ENCODE assay signal across 18 cellular contexts in the genomic region with DNA sequence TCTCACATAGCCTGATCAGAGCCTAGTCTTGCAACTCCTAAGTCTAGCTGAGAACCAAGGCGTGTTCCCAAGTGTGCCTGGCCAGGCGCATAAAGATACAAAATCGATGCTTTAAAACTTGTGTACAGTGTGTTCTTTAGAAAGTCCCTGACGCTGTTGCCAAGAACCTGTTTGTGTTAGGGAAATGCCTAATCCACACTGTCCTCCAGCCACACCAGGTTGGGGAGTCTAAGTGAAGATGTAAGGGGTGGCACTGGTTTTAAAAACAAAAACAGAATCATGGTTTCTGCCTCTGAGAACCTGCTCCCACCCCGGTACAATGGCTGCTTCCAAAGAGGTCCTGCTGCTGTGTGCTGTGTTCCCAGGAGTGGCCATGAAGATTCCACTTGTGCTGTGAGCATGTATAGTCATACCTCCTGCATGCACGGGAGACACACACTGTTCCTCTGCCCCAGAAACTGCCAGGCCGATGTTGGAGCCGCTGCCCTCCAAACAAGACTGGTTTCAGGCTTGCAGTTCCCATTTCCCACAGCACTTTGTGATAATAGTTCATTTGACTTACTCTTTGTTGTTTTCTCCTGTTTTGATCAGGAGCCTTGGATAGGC.
DNase-seq lines count a peak whose midpoint lies in the region; ATAC-seq and TF ChIP-seq lines count a peak whose summit lies in the region.
"Had no signal": no experiment of that assay in that cellular context is flagged by ENCODE, and none has a peak within 500 bp of the region (broad histone marks: within the 10 kb centered on the region; RNA-seq: fewer than 3 reads in every experiment).

No MANE protein-coding gene starts in this region.

- H3K4me3 ChIP-seq in GM23248 (no peak overlapping the region), lower lobe of right lung (no peak overlapping the region), smooth muscle cell (no peak overlapping the region)

- no peak for DNase-seq in GM23248
- DNase-seq in lower lobe of right lung, result no peak
- no peak for DNase-seq in smooth muscle cell (lab: John Stamatoyannopoulos, UW; ENCODE audit: unreplicated experiment)
- no peak for DNase-seq in NCI-H2107 treated with DMSO at 0.1 percent for 48 hours (lab: John Stamatoyannopoulos, UW; ENCODE audit: unreplicated experiment)
- no peak for DNase-seq in HK-2 (ENCODE audit: unreplicated experiment)
- no peak for DNase-seq in SHP77 treated with DMSO at 0.1 percent for 48 hours (lab: John Stamatoyannopoulos, UW)
- DNase-seq: activated CD8-positive, alpha-beta memory T cell treated with anti-CD3 and anti-CD28 coated beads for 24 hours; aorta; COR-L47; hypothalamus; left ventricle myocardium superior; NCI-H1694 treated with DMSO at 0.1 percent for 48 hours; NCI-H526 treated with DMSO at 0.1 percent for 48 hours; nephron progenitor cell; small intestine; stimulated activated naive CD8-positive, alpha-beta T cell treated with anti-CD3 and anti-CD28 coated beads, Interleukin-15, Interleukin-2, amounts not matched to agents 100 U/mL and 50 U/mL, for 24 hours had no signal

- no peaks in the 10 kb centered on the region for H3K9me2 ChIP-seq in GM23248 (ENCODE audit: insufficient read depth)

- in situ Hi-C loops in GM23248 (cut with MboI), result no loop called here

- H3K4me1 ChIP-seq in GM23248 (ENCODE audit: insufficient read depth), result peaks cover 59% of the 10 kb centered on the region
- H3K4me1 ChIP-seq in lower lobe of right lung, result peaks cover 67% of the 10 kb centered on the region
- H3K4me1 ChIP-seq in smooth muscle cell (ENCODE audit: low read depth), result peaks cover 32% of the 10 kb centered on the region

- WGBS in GM23248 (ENCODE audit: low coverage in 1 of 2, low lambda C conversion rate in 2 of 2, missing lambda C conversion rate in 2 of 2), 2 experiments, result 88 to 91% methylated on average over 8 of the region's 8 CpGs
- 96% methylated on average over 8 of the region's 8 CpGs for WGBS in smooth muscle cell (ENCODE audit: low lambda C conversion rate)

- H3K9ac ChIP-seq in GM23248 (no peak overlapping the region), smooth muscle cell (ENCODE audit: low read depth) (no peak overlapping the region)

- H3K79me2 ChIP-seq in GM23248 (ENCODE audit: insufficient read depth), result peaks cover 94% of the 10 kb centered on the region
- H3K79me2 ChIP-seq in smooth muscle cell (ENCODE audit: low read depth), result peaks cover 83% of the 10 kb centered on the region

- peaks cover 4% of the 10 kb centered on the region for H3K27me3 Mint-ChIP-seq in brain

- H3K36me3 Mint-ChIP-seq in brain, result no peaks in the 10 kb centered on the region

- H3K4me3 Mint-ChIP-seq in brain, result no peak overlapping the region
- H3K4me3 Mint-ChIP-seq: nephron progenitor cell had no signal

- no peak overlapping the region for H2AFZ ChIP-seq in GM23248
- H2AFZ ChIP-seq in smooth muscle cell (ENCODE audit: low read depth), result no peak overlapping the region

- intact Hi-C loops in lower lobe of right lung (cut with DNase I), result no loop called here

- H3K4me1 Mint-ChIP-seq in brain, result peaks cover 87% of the 10 kb centered on the region

- H3F3A ChIP-seq in GM23248 (ENCODE audit: insufficient read depth), result peaks cover 58% of the 10 kb centered on the region
- H3F3A ChIP-seq in smooth muscle cell (ENCODE audit: low read depth), result peaks cover 8% of the 10 kb centered on the region

- H3K27ac ChIP-seq in GM23248 (peak overlapping the region; percentile 84), lower lobe of right lung (peak overlapping the region; percentile 1), smooth muscle cell (ENCODE audit: low read depth) (peak overlapping the region; percentile 20)

- H4K20me1 ChIP-seq in GM23248 (ENCODE audit: insufficient read depth) (peaks cover 4% of the 10 kb centered on the region; the same call in 1 of the 2 replicates), smooth muscle cell (ENCODE audit: low read depth) (peaks cover 73% of the 10 kb centered on the region)

- ATAC-seq in lower lobe of right lung (peak in 1 of 2 donors; percentile 43), HG02763 (IDR thresholded peaks at IDR 0.05; ENCODE audit: unreplicated experiment) (no peak)
- ATAC-seq: left ventricle myocardium superior; stimulated activated naive CD8-positive, alpha-beta T cell treated with anti-CD3 and anti-CD28 coated beads, Interleukin-15, Interleukin-2, amounts not matched to agents 100 U/mL and 50 U/mL, for 24 hours had no signal

- H3K9me3 Mint-ChIP-seq in brain, result no peaks in the 10 kb centered on the region
- H3K9me3 Mint-ChIP-seq: nephron progenitor cell had no signal

- H3K9me3 ChIP-seq in GM23248 (ENCODE audit: low read depth), result no peaks in the 10 kb centered on the region
- H3K9me3 ChIP-seq in lower lobe of right lung, result no peaks in the 10 kb centered on the region
- no peaks in the 10 kb centered on the region for H3K9me3 ChIP-seq in smooth muscle cell (replicated peaks; ENCODE audit: low read depth)

- H3K36me3 ChIP-seq in GM23248 (ENCODE audit: low read depth), result no peaks in the 10 kb centered on the region
- no peaks in the 10 kb centered on the region for H3K36me3 ChIP-seq in lower lobe of right lung
- no peaks in the 10 kb centered on the region for H3K36me3 ChIP-seq in smooth muscle cell (ENCODE audit: low read depth)

- H3K27ac Mint-ChIP-seq in brain, result peak overlapping the region; percentile 7 to 75 (median 44)
- H3K27ac Mint-ChIP-seq: nephron progenitor cell had no signal

- H3K27me3 ChIP-seq in GM23248 (replicated peaks; ENCODE audit: insufficient read depth), result no peaks in the 10 kb centered on the region
- no peaks in the 10 kb centered on the region for H3K27me3 ChIP-seq in lower lobe of right lung (ENCODE audit: low read depth)
- no peaks in the 10 kb centered on the region for H3K27me3 ChIP-seq in smooth muscle cell (ENCODE audit: low read depth)

- no peak for TF ChIP-seq CTCF in brain (conservative IDR thresholded peaks at IDR 0.05)
- TF ChIP-seq CTCF in lower lobe of right lung (IDR thresholded peaks at IDR 0.05), result no peak
- no peak for TF ChIP-seq CTCF in smooth muscle cell (IDR thresholded peaks at IDR 0.05; ENCODE audit: borderline replicate concordance, insufficient read depth, poor library complexity, severe bottlenecking)

- H3K4me2 ChIP-seq in GM23248 (ENCODE audit: unreplicated experiment), result no peak overlapping the region
- no peak overlapping the region for H3K4me2 ChIP-seq in smooth muscle cell

Comparison
In these comparisons a context has a peak if more than half of its experiments do, and no peak if none do; other contexts are left out.
1. H3K27ac ChIP-seq: peak in every context shown above with its lines; median percentile 84 in GM23248; 20 in smooth muscle cell; 1 in lower lobe of right lung.